8 cellular contexts compared by ENCODE assay signal in genomic region chr11:63945482-63946163, GRCh38. TPM values are rescaled to one million over a fixed set of nuclear protein-coding genes. Genes with fewer than 3 reads are reported as not detected.
DNase-seq lines count a peak whose midpoint lies in the region; ATAC-seq and TF ChIP-seq lines count a peak whose summit lies in the region.

No MANE protein-coding gene starts in this region.

- H3K4me1 ChIP-seq in Caco-2 (peaks cover 4% of the 10 kb centered on the region; the same call in 1 of the 2 replicates), OCI-LY3 (ENCODE audit: low read length) (peaks cover 2% of the 10 kb centered on the region), thyroid gland (peaks cover 10% of the 10 kb centered on the region in 2 donors)

- whole genome bisulfite sequencing in thyroid gland, 2 donors: 28 to 39% methylated on average over 13 to 14 of the region's 14 CpGs

- H2AFZ ChIP-seq in OCI-LY3 (ENCODE audit: low read depth, low read length): no peak overlapping the region

- peak; percentile 66 to 78 for DNase-seq in Caco-2
- peak; percentile 68 for DNase-seq in HT1080 (ENCODE audit: low read depth)
- peak; percentile 35 for DNase-seq in activated T-helper 1 cell treated with anti-CD3 and anti-CD28 coated beads, Interleukin-12 subunit alpha, Interleukin-12 subunit beta, Interleukin-2, Interleukin-4 antibody, amounts not matched to agents 30 ng/mL and 10 ng/mL and 1 ng/mL, durations not matched to agents 14 hours and 24 hours and 36 hours (ENCODE audit: low spot score)
- DNase-seq in fibroblast of peridontal ligament (ENCODE audit: extremely low read depth): peak; percentile 83
- DNase-seq in natural killer cell treated with Interleukin-12 subunit alpha and Interleukin-12 subunit beta and Interleukin-15 and Interleukin-18, amount 100 ng/mL, for 72 hours (ENCODE audit: low spot score): no peak
- DNase-seq in thyroid gland: peak; percentile 87 to 89

- H4K20me1 ChIP-seq in OCI-LY3 (ENCODE audit: insufficient read depth, low read length): peaks cover 19% of the 10 kb centered on the region

- peaks cover 37% of the 10 kb centered on the region for H3K36me3 Mint-ChIP-seq in Caco-2 (ENCODE audit: insufficient read depth, unreplicated experiment)
- peaks cover 2% of the 10 kb centered on the region for H3K36me3 Mint-ChIP-seq in activated T-helper 1 cell treated with anti-CD3 and anti-CD28 coated beads, Interleukin-12 subunit alpha, Interleukin-12 subunit beta, Interleukin-2, Interleukin-4 antibody, amounts not matched to agents 30 ng/mL and 10 ng/mL and 1 ng/mL, durations not matched to agents 14 hours and 24 hours and 36 hours (ENCODE audit: low read depth)
- H3K36me3 Mint-ChIP-seq in natural killer cell treated with Interleukin-12 subunit alpha and Interleukin-12 subunit beta and Interleukin-15 and Interleukin-18, amount 100 ng/mL, for 72 hours: no peaks in the 10 kb centered on the region

- H3K4me3 ChIP-seq in Caco-2 (ENCODE audit: low read depth, low read length) (no peak overlapping the region), OCI-LY3 (ENCODE audit: low read length) (no peak overlapping the region), thyroid gland (replicated peaks in 1 of 3) (no peak overlapping the region)

- H3K27me3 ChIP-seq in Caco-2 (replicated peaks; ENCODE audit: control insufficient read depth, insufficient read depth, low read length): no peaks in the 10 kb centered on the region
- H3K27me3 ChIP-seq in OCI-LY3 (ENCODE audit: low read depth, low read length): no peaks in the 10 kb centered on the region
- H3K27me3 ChIP-seq in thyroid gland: no peaks in the 10 kb centered on the region

- peaks cover 33% of the 10 kb centered on the region for H3K79me2 ChIP-seq in OCI-LY3 (ENCODE audit: low read length)

- CTCF ChIA-PET in Caco-2 (lab: Charles Lee): interaction anchor here (0.6 to 1.9 kb wide), 25 partner anchors 11 to 326 kb away, joined by 3 to 67 read pairs (median 5); partner anchors contain the start of genes COX8A, MARK2 and RCOR2

- no peaks in the 10 kb centered on the region for H3K27me3 Mint-ChIP-seq in Caco-2 (ENCODE audit: insufficient read depth, unreplicated experiment)
- H3K27me3 Mint-ChIP-seq in activated T-helper 1 cell treated with anti-CD3 and anti-CD28 coated beads, Interleukin-12 subunit alpha, Interleukin-12 subunit beta, Interleukin-2, Interleukin-4 antibody, amounts not matched to agents 30 ng/mL and 10 ng/mL and 1 ng/mL, durations not matched to agents 14 hours and 24 hours and 36 hours (ENCODE audit: insufficient read depth): no peaks in the 10 kb centered on the region
- H3K27me3 Mint-ChIP-seq in natural killer cell treated with Interleukin-12 subunit alpha and Interleukin-12 subunit beta and Interleukin-15 and Interleukin-18, amount 100 ng/mL, for 72 hours: no peaks in the 10 kb centered on the region

- peak; percentile 53 to 69 for ATAC-seq in natural killer cell treated with Interleukin-12 subunit alpha and Interleukin-12 subunit beta and Interleukin-15 and Interleukin-18, amount 100 ng/mL, for 72 hours
- ATAC-seq in HG03520 (IDR thresholded peaks at IDR 0.05; ENCODE audit: unreplicated experiment): no peak

- H3K9me3 ChIP-seq in Caco-2 (no peaks in the 10 kb centered on the region), OCI-LY3 (ENCODE audit: insufficient read depth, low read length) (no peaks in the 10 kb centered on the region), thyroid gland (no peaks in the 10 kb centered on the region)

- H3K4me3 Mint-ChIP-seq in Caco-2 (ENCODE audit: unreplicated experiment): no peak overlapping the region
- no peak overlapping the region for H3K4me3 Mint-ChIP-seq in activated T-helper 1 cell treated with anti-CD3 and anti-CD28 coated beads, Interleukin-12 subunit alpha, Interleukin-12 subunit beta, Interleukin-2, Interleukin-4 antibody, amounts not matched to agents 30 ng/mL and 10 ng/mL and 1 ng/mL, durations not matched to agents 14 hours and 24 hours and 36 hours
- no peak overlapping the region for H3K4me3 Mint-ChIP-seq in natural killer cell treated with Interleukin-12 subunit alpha and Interleukin-12 subunit beta and Interleukin-15 and Interleukin-18, amount 100 ng/mL, for 72 hours

- peaks cover 2% of the 10 kb centered on the region for H3K4me1 Mint-ChIP-seq in Caco-2 (ENCODE audit: low read depth, unreplicated experiment)
- H3K4me1 Mint-ChIP-seq in activated T-helper 1 cell treated with anti-CD3 and anti-CD28 coated beads, Interleukin-12 subunit alpha, Interleukin-12 subunit beta, Interleukin-2, Interleukin-4 antibody, amounts not matched to agents 30 ng/mL and 10 ng/mL and 1 ng/mL, durations not matched to agents 14 hours and 24 hours and 36 hours (ENCODE audit: low read depth): peaks cover 10% of the 10 kb centered on the region
- peaks cover 7 to 14% of the 10 kb centered on the region in 2 donors for H3K4me1 Mint-ChIP-seq in natural killer cell treated with Interleukin-12 subunit alpha and Interleukin-12 subunit beta and Interleukin-15 and Interleukin-18, amount 100 ng/mL, for 72 hours (ENCODE audit: low read depth in 2 of 2)

- H3K36me3 ChIP-seq in Caco-2 (ENCODE audit: control insufficient read depth, insufficient read depth, low read length) (peaks cover 1% of the 10 kb centered on the region; the same call in 1 of the 2 replicates), OCI-LY3 (replicated peaks; ENCODE audit: low read depth, low read length) (peaks cover 13% of the 10 kb centered on the region), thyroid gland (peaks cover 0 to 6% of the 10 kb centered on the region in 2 donors)

- no TSS peak for BruUV-seq in Caco-2 (replicated peaks; lab: Mats Ljungman, UMichigan)

- no peak overlapping the region for H3K27ac ChIP-seq in OCI-LY3 (ENCODE audit: low read length)
- peak overlapping the region; percentile 27 to 48 (median 28) for H3K27ac ChIP-seq in thyroid gland

- no peak overlapping the region for H3K9ac ChIP-seq in OCI-LY3 (ENCODE audit: low read length)

- intact Hi-C loops in Caco-2 (cut with micrococcal nuclease; ENCODE audit: unreplicated experiment): loop anchor here (1.0 to 5.0 kb wide), 3 partner anchors 38 to 177 kb away; partner anchors contain the start of gene ZFTA
- intact Hi-C loops in activated T-helper 1 cell treated with anti-CD3 and anti-CD28 coated beads, Interleukin-12 subunit alpha, Interleukin-12 subunit beta, Interleukin-2, Interleukin-4 antibody, amounts not matched to agents 30 ng/mL and 10 ng/mL and 1 ng/mL, durations not matched to agents 14 hours and 24 hours and 36 hours (cut with micrococcal nuclease): loop anchor here (1.0 to 2.0 kb wide), 2 partner anchors 108 to 179 kb away; no protein-coding TSS in a partner anchor
- intact Hi-C loops in thyroid gland (cut with DNase I): loop anchor here (2.0 kb wide), 1 partner anchor 109 kb away; no protein-coding TSS in a partner anchor

- no peak overlapping the region for H3K27ac Mint-ChIP-seq in Caco-2 (ENCODE audit: unreplicated experiment)
- H3K27ac Mint-ChIP-seq in activated T-helper 1 cell treated with anti-CD3 and anti-CD28 coated beads, Interleukin-12 subunit alpha, Interleukin-12 subunit beta, Interleukin-2, Interleukin-4 antibody, amounts not matched to agents 30 ng/mL and 10 ng/mL and 1 ng/mL, durations not matched to agents 14 hours and 24 hours and 36 hours: no peak overlapping the region
- no peak overlapping the region for H3K27ac Mint-ChIP-seq in natural killer cell treated with Interleukin-12 subunit alpha and Interleukin-12 subunit beta and Interleukin-15 and Interleukin-18, amount 100 ng/mL, for 72 hours

- no peaks in the 10 kb centered on the region for H3K9me3 Mint-ChIP-seq in Caco-2 (ENCODE audit: unreplicated experiment)
- H3K9me3 Mint-ChIP-seq in activated T-helper 1 cell treated with anti-CD3 and anti-CD28 coated beads, Interleukin-12 subunit alpha, Interleukin-12 subunit beta, Interleukin-2, Interleukin-4 antibody, amounts not matched to agents 30 ng/mL and 10 ng/mL and 1 ng/mL, durations not matched to agents 14 hours and 24 hours and 36 hours: no peaks in the 10 kb centered on the region
- H3K9me3 Mint-ChIP-seq in natural killer cell treated with Interleukin-12 subunit alpha and Interleukin-12 subunit beta and Interleukin-15 and Interleukin-18, amount 100 ng/mL, for 72 hours: no peaks in the 10 kb centered on the region

- H3K4me2 ChIP-seq in OCI-LY3 (ENCODE audit: low read length): no peak overlapping the region

- TF ChIP-seq CTCF in Caco-2 (IDR thresholded peaks at IDR 0.05; ENCODE audit: insufficient read depth in 1 of 2, low read depth in 1 of 2, low read length in 1 of 2, severe bottlenecking in 1 of 2, unreplicated experiment in 1 of 2) (peak; percentile 67 to 70), OCI-LY3 (IDR thresholded peaks at IDR 0.05; ENCODE audit: low read depth, low read length) (peak; percentile 79), thyroid gland (IDR thresholded peaks at IDR 0.05) (peak; percentile 39 to 97 (median 85))

- POLR2A ChIA-PET in Caco-2 (lab: Charles Lee): interaction anchor here (0.6 to 1.1 kb wide), 2 partner anchors 11 to 57 kb away, joined by 4 to 6 read pairs; no protein-coding TSS in a partner anchor

- TF ChIP-seq POLR2A in thyroid gland (IDR thresholded peaks at IDR 0.05): no peak

RNA-seq across cellular contexts. Expression of gene NAA40, which starts 6.8 kb away (rescaled TPM):
- 42.7 and 43.7 TPM in 2 replicates for total RNA-seq in Caco-2 (2022)
- total RNA-seq in HT1080 (2014; rRNA removed; shearing (Covaris generic)): 10.6 and 15.9 TPM in 2 replicates
- polyA plus RNA-seq in HT1080 (2015; cell fraction: cytosol; rRNA removed): 15.7 and 18.5 TPM in 2 replicates
- polyA plus RNA-seq in HT1080 (2015; cell fraction: nucleus; rRNA removed): 64.7 and 76.5 TPM in 2 replicates
- 25.3 and 31.6 TPM in 2 replicates for total RNA-seq in activated T-helper 1 cell treated with anti-CD3 and anti-CD28 coated beads, Interleukin-12 subunit alpha, Interleukin-12 subunit beta, Interleukin-2, Interleukin-4 antibody, amounts not matched to agents 30 ng/mL and 10 ng/mL and 1 ng/mL, durations not matched to agents 14 hours and 24 hours and 36 hours
- total RNA-seq in natural killer cell treated with Interleukin-12 subunit alpha and Interleukin-12 subunit beta and Interleukin-15 and Interleukin-18, amount 100 ng/mL, for 72 hours: 10 to 100 TPM; 29.4 to 43.8 TPM
- total RNA-seq in thyroid gland: 10 to 100 TPM; 27.6 to 46.4 (median 34.5) TPM

RNA-seq across cellular contexts. Expression of gene RCOR2, which starts 28.7 kb away (rescaled TPM):
- total RNA-seq in Caco-2 (2022) (1.5 and 1.8 TPM in 2 replicates), thyroid gland (under 1 TPM in 1 of 4 donors, not detected in 3; 0.24 TPM)
- 0.11 and 0.17 TPM in 2 replicates for total RNA-seq in HT1080 (2014; rRNA removed; shearing (Covaris generic))
- polyA plus RNA-seq in HT1080 (2015; cell fraction: cytosol; rRNA removed): 0.10 and 0.45 TPM in 2 replicates
- polyA plus RNA-seq in HT1080 (2015; cell fraction: nucleus; rRNA removed): 0.31 and 0.76 TPM in 2 replicates
- 0.21 and 0.34 TPM in 2 replicates for total RNA-seq in activated T-helper 1 cell treated with anti-CD3 and anti-CD28 coated beads, Interleukin-12 subunit alpha, Interleukin-12 subunit beta, Interleukin-2, Interleukin-4 antibody, amounts not matched to agents 30 ng/mL and 10 ng/mL and 1 ng/mL, durations not matched to agents 14 hours and 24 hours and 36 hours
- total RNA-seq in natural killer cell treated with Interleukin-12 subunit alpha and Interleukin-12 subunit beta and Interleukin-15 and Interleukin-18, amount 100 ng/mL, for 72 hours: not detected

RNA-seq across cellular contexts. Expression of gene COX8A, which starts 28.8 kb away (rescaled TPM):
- total RNA-seq in Caco-2 (2022) (376 and 448 TPM in 2 replicates), thyroid gland (100 to 1,000 TPM; 210 to 787 (median 471) TPM)
- total RNA-seq in HT1080 (2014; rRNA removed; shearing (Covaris generic)): 968 and 1,023 TPM in 2 replicates
- 434 and 606 TPM in 2 replicates for polyA plus RNA-seq in HT1080 (2015; cell fraction: cytosol; rRNA removed)
- polyA plus RNA-seq in HT1080 (2015; cell fraction: nucleus; rRNA removed): 149 and 155 TPM in 2 replicates
- total RNA-seq in activated T-helper 1 cell treated with anti-CD3 and anti-CD28 coated beads, Interleukin-12 subunit alpha, Interleukin-12 subunit beta, Interleukin-2, Interleukin-4 antibody, amounts not matched to agents 30 ng/mL and 10 ng/mL and 1 ng/mL, durations not matched to agents 14 hours and 24 hours and 36 hours: 289 and 291 TPM in 2 replicates
- total RNA-seq in natural killer cell treated with Interleukin-12 subunit alpha and Interleukin-12 subunit beta and Interleukin-15 and Interleukin-18, amount 100 ng/mL, for 72 hours: 100 to 1,000 TPM; 383 to 427 TPM

RNA-seq across cellular contexts. Expression of gene OTUB1, which starts 40.6 kb away (rescaled TPM):
- total RNA-seq in Caco-2 (2022) (140 and 152 TPM in 2 replicates), thyroid gland (100 to 1,000 TPM in 1 of 4 donors, 10 to 100 TPM in 3; 62.3 to 130 (median 76.1) TPM)
- 80.1 and 87.9 TPM in 2 replicates for total RNA-seq in HT1080 (2014; rRNA removed; shearing (Covaris generic))
- polyA plus RNA-seq in HT1080 (2015; cell fraction: cytosol; rRNA removed): 83.6 and 105 TPM in 2 replicates
- polyA plus RNA-seq in HT1080 (2015; cell fraction: nucleus; rRNA removed): 154 and 204 TPM in 2 replicates
- 104 and 114 TPM in 2 replicates for total RNA-seq in activated T-helper 1 cell treated with anti-CD3 and anti-CD28 coated beads, Interleukin-12 subunit alpha, Interleukin-12 subunit beta, Interleukin-2, Interleukin-4 antibody, amounts not matched to agents 30 ng/mL and 10 ng/mL and 1 ng/mL, durations not matched to agents 14 hours and 24 hours and 36 hours
- total RNA-seq in natural killer cell treated with Interleukin-12 subunit alpha and Interleukin-12 subunit beta and Interleukin-15 and Interleukin-18, amount 100 ng/mL, for 72 hours: 10 to 100 TPM; 87.8 to 96.6 TPM
